In genomic region chr1:168552961-168553360, GRCh38 we compare ENCODE assay signal across 25 cellular contexts. TPM values are rescaled to one million over a fixed set of nuclear protein-coding genes. Genes with fewer than 3 reads are reported as not detected.
DNase-seq lines count a peak whose midpoint lies in the region; ATAC-seq and TF ChIP-seq lines count a peak whose summit lies in the region.
"Had no signal": no experiment of that assay in that cellular context is flagged by ENCODE, and none has a peak within 500 bp of the region (broad histone marks: within the 10 kb centered on the region; RNA-seq: fewer than 3 reads in every experiment).

No MANE protein-coding gene starts in this region.

- TF ChIP-seq CTCF in hepatocyte (IDR thresholded peaks at IDR 0.05; ENCODE audit: poor library complexity): no peak

- H3K36me3 Mint-ChIP-seq in stimulated activated naive CD8-positive, alpha-beta T cell treated with anti-CD3 and anti-CD28 coated beads, Interleukin-15, Interleukin-2, amounts not matched to agents 100 ng/mL and 50 ng/mL, for 24 hours (ENCODE audit: low read depth): no peaks in the 10 kb centered on the region
- H3K36me3 Mint-ChIP-seq in activated naive CD8-positive, alpha-beta T cell: no peaks in the 10 kb centered on the region

- no peak for ATAC-seq in stimulated activated naive CD8-positive, alpha-beta T cell treated with anti-CD3 and anti-CD28 coated beads, Interleukin-15, amount 100 ng/mL, for 72 hours
- no peak for ATAC-seq in GM18909 (IDR thresholded peaks at IDR 0.05; ENCODE audit: poor library complexity, unreplicated experiment)

- H3K27ac Mint-ChIP-seq in stimulated activated naive CD8-positive, alpha-beta T cell treated with anti-CD3 and anti-CD28 coated beads, Interleukin-15, Interleukin-2, amounts not matched to agents 100 ng/mL and 50 ng/mL, for 24 hours: peak overlapping the region; percentile 96
- H3K27ac Mint-ChIP-seq in stimulated activated naive CD8-positive, alpha-beta T cell treated with anti-CD3 and anti-CD28 coated beads, Interleukin-15, amount 100 ng/mL, for 72 hours: no peak overlapping the region
- peak overlapping the region; percentile 2 for H3K27ac Mint-ChIP-seq in activated naive CD8-positive, alpha-beta T cell
- H3K27ac Mint-ChIP-seq: CD4-positive, alpha-beta T cell had no signal

- H3K9me3 Mint-ChIP-seq in stimulated activated naive CD8-positive, alpha-beta T cell treated with anti-CD3 and anti-CD28 coated beads, Interleukin-15, Interleukin-2, amounts not matched to agents 100 ng/mL and 50 ng/mL, for 24 hours: peaks cover 6% of the 10 kb centered on the region
- no peaks in the 10 kb centered on the region for H3K9me3 Mint-ChIP-seq in stimulated activated naive CD8-positive, alpha-beta T cell treated with anti-CD3 and anti-CD28 coated beads, Interleukin-15, amount 100 ng/mL, for 72 hours
- no peaks in the 10 kb centered on the region for H3K9me3 Mint-ChIP-seq in activated naive CD8-positive, alpha-beta T cell (ENCODE audit: low read depth)

- H3K4me2 ChIP-seq in hepatocyte: no peak overlapping the region
- H3K4me2 ChIP-seq: BLaER1 treated with 17β-estradiol and CSF1 and Interleukin-3, amounts not matched to agents 10 nM and 100 nM; KMS-11; SK-N-SH had no signal

- H3K27me3 Mint-ChIP-seq in stimulated activated naive CD8-positive, alpha-beta T cell treated with anti-CD3 and anti-CD28 coated beads, Interleukin-15, Interleukin-2, amounts not matched to agents 100 ng/mL and 50 ng/mL, for 24 hours: no peaks in the 10 kb centered on the region
- no peaks in the 10 kb centered on the region for H3K27me3 Mint-ChIP-seq in stimulated activated naive CD8-positive, alpha-beta T cell treated with anti-CD3 and anti-CD28 coated beads, Interleukin-15, amount 100 ng/mL, for 72 hours
- H3K27me3 Mint-ChIP-seq in activated naive CD8-positive, alpha-beta T cell: no peaks in the 10 kb centered on the region
- H3K27me3 Mint-ChIP-seq: CD4-positive, alpha-beta T cell had no signal

- DNase-seq in stimulated activated naive CD8-positive, alpha-beta T cell treated with anti-CD3 and anti-CD28 coated beads, Interleukin-15, amount 100 ng/mL, for 72 hours: no peak
- peak; percentile 23 for DNase-seq in hepatocyte (ENCODE audit: low spot score)
- DNase-seq in NCI-H526 treated with DMSO at 0.1 percent for 48 hours (lab: John Stamatoyannopoulos, UW): no peak
- DNase-seq in DMS53 (lab: John Stamatoyannopoulos, UW): no peak
- DNase-seq: AML-193; CD4-positive, alpha-beta T cell; COR-L47; DMS79 treated with DMSO at 0.1 percent for 48 hours; GF-D8; GM23248; H7; IMR-90; NCI-H1048; NCI-H1417; NCI-H1694; NCI-H2029 treated with DMSO at 0.1 percent for 48 hours; NCI-H226; NCI-H510A; SIG-M5; SK-N-SH had no signal

- H3K27me3 ChIP-seq in hepatocyte: no peaks in the 10 kb centered on the region
- H3K27me3 ChIP-seq: BLaER1 treated with 17β-estradiol and CSF1 and Interleukin-3, amounts not matched to agents 10 nM and 100 nM had no signal

- 71% methylated on average over 6 of the region's 6 CpGs for WGBS in hepatocyte (ENCODE audit: low lambda C conversion rate, missing lambda C conversion rate)

- H3K4me3 ChIP-seq in hepatocyte: no peak overlapping the region
- H3K4me3 ChIP-seq: BLaER1 treated with 17β-estradiol and CSF1 and Interleukin-3, amounts not matched to agents 10 nM and 100 nM; GM23248 had no signal

- no peaks in the 10 kb centered on the region for H3K79me2 ChIP-seq in hepatocyte

- peak overlapping the region; percentile 65 for H3K4me3 Mint-ChIP-seq in stimulated activated naive CD8-positive, alpha-beta T cell treated with anti-CD3 and anti-CD28 coated beads, Interleukin-15, Interleukin-2, amounts not matched to agents 100 ng/mL and 50 ng/mL, for 24 hours
- no peak overlapping the region for H3K4me3 Mint-ChIP-seq in stimulated activated naive CD8-positive, alpha-beta T cell treated with anti-CD3 and anti-CD28 coated beads, Interleukin-15, amount 100 ng/mL, for 72 hours
- no peak overlapping the region for H3K4me3 Mint-ChIP-seq in activated naive CD8-positive, alpha-beta T cell
- H3K4me3 Mint-ChIP-seq: CD4-positive, alpha-beta T cell had no signal

- H3K4me1 ChIP-seq in hepatocyte (ENCODE audit: insufficient read depth): peaks cover 23% of the 10 kb centered on the region

- no peaks in the 10 kb centered on the region for H3K36me3 ChIP-seq in hepatocyte (replicated peaks; ENCODE audit: insufficient read depth, low read depth)
- H3K36me3 ChIP-seq: BLaER1 treated with 17β-estradiol and CSF1 and Interleukin-3, amounts not matched to agents 10 nM and 100 nM had no signal

- no peaks in the 10 kb centered on the region for H4K20me1 ChIP-seq in hepatocyte (ENCODE audit: insufficient read depth, poor library complexity, severe bottlenecking)
- H4K20me1 ChIP-seq: BLaER1 treated with 17β-estradiol and CSF1 and Interleukin-3, amounts not matched to agents 10 nM and 100 nM had no signal

- peaks cover 73% of the 10 kb centered on the region for H3K4me1 Mint-ChIP-seq in stimulated activated naive CD8-positive, alpha-beta T cell treated with anti-CD3 and anti-CD28 coated beads, Interleukin-15, Interleukin-2, amounts not matched to agents 100 ng/mL and 50 ng/mL, for 24 hours (ENCODE audit: low read depth)
- H3K4me1 Mint-ChIP-seq in stimulated activated naive CD8-positive, alpha-beta T cell treated with anti-CD3 and anti-CD28 coated beads, Interleukin-15, amount 100 ng/mL, for 72 hours: peaks cover 65% of the 10 kb centered on the region
- H3K4me1 Mint-ChIP-seq in activated naive CD8-positive, alpha-beta T cell (ENCODE audit: low read depth): peaks cover 40% of the 10 kb centered on the region

- no peaks in the 10 kb centered on the region for H3K9me2 ChIP-seq in hepatocyte (replicated peaks; ENCODE audit: insufficient read depth)
- H3K9me2 ChIP-seq: SK-N-SH had no signal

- no peaks in the 10 kb centered on the region for H3K9me3 ChIP-seq in hepatocyte (ENCODE audit: low read depth)
- H3K9me3 ChIP-seq: SK-N-SH had no signal

- no peak overlapping the region for H2AFZ ChIP-seq in hepatocyte
- H2AFZ ChIP-seq: GM23248 had no signal

- no peak overlapping the region for H3K27ac ChIP-seq in hepatocyte
- H3K27ac ChIP-seq: BLaER1 treated with 17β-estradiol and CSF1 and Interleukin-3, amounts not matched to agents 10 nM and 100 nM; GM23248; KMS-11 had no signal

RNA-seq across cellular contexts. Expression of gene XCL2, which starts 9.2 kb away (rescaled TPM):
- total RNA-seq in hepatocyte: not detected in 2 replicates
- polyA plus RNA-seq in hepatocyte: not detected in 2 replicates
- total RNA-seq: CD4-positive, alpha-beta T cell; GM23248; H7; IMR-90 had no signal
- polyA plus RNA-seq: GM23248, IMR-90, SK-N-SH had no signal

RNA-seq across cellular contexts. Expression of gene XCL1, which starts 23.4 kb away (rescaled TPM):
- 0.23 TPM in 1 of 2 replicates, not detected in the other for total RNA-seq in hepatocyte
- 0.24 and 0.89 TPM in 2 replicates for polyA plus RNA-seq in hepatocyte
- total RNA-seq: GM23248, IMR-90 had no signal
- polyA plus RNA-seq: GM23248, IMR-90, SK-N-SH had no signal

Comparison
In these comparisons a context has a peak if more than half of its experiments do, and no peak if none do; other contexts are left out.
1. H3K27ac Mint-ChIP-seq: peak in stimulated activated naive CD8-positive, alpha-beta T cell treated with anti-CD3 and anti-CD28 coated beads, Interleukin-15, Interleukin-2, amounts not matched to agents 100 ng/mL and 50 ng/mL, for 24 hours (single experiment) and activated naive CD8-positive, alpha-beta T cell (single experiment); none in stimulated activated naive CD8-positive, alpha-beta T cell treated with anti-CD3 and anti-CD28 coated beads, Interleukin-15, amount 100 ng/mL, for 72 hours (0 of 2).